ENCODE assay signal across 2 cellular contexts in the genomic region with DNA sequence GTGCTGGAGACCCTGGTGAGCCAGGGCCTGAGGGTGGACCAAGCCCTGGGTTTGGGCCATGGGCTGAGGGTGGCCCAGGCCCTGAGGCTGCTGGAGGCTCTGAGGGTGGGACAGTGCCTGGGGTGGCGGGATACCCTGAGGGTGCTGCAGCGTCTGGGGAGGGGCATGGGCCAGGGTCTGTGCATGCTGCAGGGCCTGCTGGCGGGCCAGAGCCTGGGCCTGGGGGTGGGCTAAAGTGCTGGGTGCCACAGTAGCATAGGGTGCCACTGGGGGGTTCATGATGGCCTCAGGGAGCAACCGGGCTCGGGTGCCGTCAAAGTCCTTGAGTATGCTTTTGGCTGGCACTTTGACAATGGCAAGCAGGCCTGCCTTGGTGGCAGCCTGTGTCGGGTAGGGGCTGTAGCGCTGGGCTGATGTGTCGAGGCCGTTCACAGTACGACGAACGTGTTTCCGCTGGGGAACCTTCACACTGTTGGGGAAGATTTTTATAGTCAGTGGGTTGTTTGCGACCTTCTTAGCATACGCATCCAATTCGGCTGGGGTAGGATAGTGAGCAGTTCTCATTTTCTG.
TF ChIP-seq lines count a peak whose summit lies in the region.

No MANE protein-coding gene starts in this region.

TF ChIP-seq in GM23338, 12 proteins besides CTCF, POLR2A, EP300 and RAD21 (continued from another document):
- TF ChIP-seq ZNF462 (CRISPR knock-in tag; IDR thresholded peaks at IDR 0.05) = no peak
- no peak for TF ChIP-seq NANOG (IDR thresholded peaks at IDR 0.05; ENCODE audit: borderline replicate concordance)
- no peak for TF ChIP-seq POLR2AphosphoS5 (IDR thresholded peaks at IDR 0.05; ENCODE audit: low read depth)
- TF ChIP-seq EZH2 (IDR thresholded peaks at IDR 0.05; ENCODE audit: low read depth, unreplicated experiment) = no peak

TF ChIP-seq in WTC11, 78 proteins besides CTCF, POLR2A, EP300 and RAD21:
- TF ChIP-seq PRDM15 (CRISPR knock-in tag; IDR thresholded peaks at IDR 0.05) (no peak), CREB1 (CRISPR knock-in tag; IDR thresholded peaks at IDR 0.05) (no peak), ERG (CRISPR knock-in tag; IDR thresholded peaks at IDR 0.05) (no peak)
